ENCODE assay signal across 8 cellular contexts in genomic region chr3:138593488-138594149, GRCh38. TPM values are rescaled to one million over a fixed set of nuclear protein-coding genes. Genes with fewer than 3 reads are reported as not detected.
A peak's percentile ranks its signal among the peaks of the same experiment; 100 is the strongest.
DNase-seq lines count a peak whose midpoint lies in the region; ATAC-seq lines count a peak whose summit lies in the region.

No MANE protein-coding gene starts in this region.

- peak overlapping the region; percentile 87 for H3K4me3 Mint-ChIP-seq in activated T-helper 1 cell treated with anti-CD3 and anti-CD28 coated beads, Interleukin-12 subunit alpha, Interleukin-12 subunit beta, Interleukin-2, Interleukin-4 antibody, amounts not matched to agents 30 ng/mL and 10 ng/mL and 1 ng/mL, durations not matched to agents 14 hours and 24 hours and 36 hours
- peak overlapping the region; percentile 97 to 100 for H3K4me3 Mint-ChIP-seq in stimulated activated naive CD8-positive, alpha-beta T cell treated with anti-CD3 and anti-CD28 coated beads, Interleukin-15, amount 100 ng/mL, for 72 hours

- peaks cover 4% of the 10 kb centered on the region for H3K9me3 Mint-ChIP-seq in activated T-helper 1 cell treated with anti-CD3 and anti-CD28 coated beads, Interleukin-12 subunit alpha, Interleukin-12 subunit beta, Interleukin-2, Interleukin-4 antibody, amounts not matched to agents 30 ng/mL and 10 ng/mL and 1 ng/mL, durations not matched to agents 14 hours and 24 hours and 36 hours
- no peaks in the 10 kb centered on the region for H3K9me3 Mint-ChIP-seq in stimulated activated naive CD8-positive, alpha-beta T cell treated with anti-CD3 and anti-CD28 coated beads, Interleukin-15, amount 100 ng/mL, for 72 hours

- H3K36me3 Mint-ChIP-seq in activated T-helper 1 cell treated with anti-CD3 and anti-CD28 coated beads, Interleukin-12 subunit alpha, Interleukin-12 subunit beta, Interleukin-2, Interleukin-4 antibody, amounts not matched to agents 30 ng/mL and 10 ng/mL and 1 ng/mL, durations not matched to agents 14 hours and 24 hours and 36 hours (ENCODE audit: low read depth) = peaks cover 2% of the 10 kb centered on the region

- peak overlapping the region; percentile 80 for H3K4me3 ChIP-seq in iPS-18c (ENCODE audit: insufficient read depth, low read depth, low read length)

- intact Hi-C loops in activated T-helper 1 cell treated with anti-CD3 and anti-CD28 coated beads, Interleukin-12 subunit alpha, Interleukin-12 subunit beta, Interleukin-2, Interleukin-4 antibody, amounts not matched to agents 30 ng/mL and 10 ng/mL and 1 ng/mL, durations not matched to agents 14 hours and 24 hours and 36 hours (cut with micrococcal nuclease) = loop anchor here (1.0 to 10.0 kb wide), 13 partner anchors 15 to 749 kb away; partner anchors contain the start of genes ARMC8, DBR1, FAIM and MRPS22

- no peak overlapping the region for H3K27ac Mint-ChIP-seq in activated T-helper 1 cell treated with anti-CD3 and anti-CD28 coated beads, Interleukin-12 subunit alpha, Interleukin-12 subunit beta, Interleukin-2, Interleukin-4 antibody, amounts not matched to agents 30 ng/mL and 10 ng/mL and 1 ng/mL, durations not matched to agents 14 hours and 24 hours and 36 hours
- H3K27ac Mint-ChIP-seq in stimulated activated naive CD8-positive, alpha-beta T cell treated with anti-CD3 and anti-CD28 coated beads, Interleukin-15, amount 100 ng/mL, for 72 hours = peak overlapping the region; percentile 88 to 99

- H3K4me1 Mint-ChIP-seq in activated T-helper 1 cell treated with anti-CD3 and anti-CD28 coated beads, Interleukin-12 subunit alpha, Interleukin-12 subunit beta, Interleukin-2, Interleukin-4 antibody, amounts not matched to agents 30 ng/mL and 10 ng/mL and 1 ng/mL, durations not matched to agents 14 hours and 24 hours and 36 hours (ENCODE audit: low read depth) = peaks cover 11% of the 10 kb centered on the region
- peaks cover 10% of the 10 kb centered on the region for H3K4me1 Mint-ChIP-seq in stimulated activated naive CD8-positive, alpha-beta T cell treated with anti-CD3 and anti-CD28 coated beads, Interleukin-15, amount 100 ng/mL, for 72 hours

- H3K27me3 Mint-ChIP-seq in activated T-helper 1 cell treated with anti-CD3 and anti-CD28 coated beads, Interleukin-12 subunit alpha, Interleukin-12 subunit beta, Interleukin-2, Interleukin-4 antibody, amounts not matched to agents 30 ng/mL and 10 ng/mL and 1 ng/mL, durations not matched to agents 14 hours and 24 hours and 36 hours (ENCODE audit: insufficient read depth) = peaks cover 3% of the 10 kb centered on the region
- H3K27me3 Mint-ChIP-seq in stimulated activated naive CD8-positive, alpha-beta T cell treated with anti-CD3 and anti-CD28 coated beads, Interleukin-15, amount 100 ng/mL, for 72 hours = no peaks in the 10 kb centered on the region

- ATAC-seq in HG03354 (IDR thresholded peaks at IDR 0.05; ENCODE audit: poor library complexity, severe bottlenecking, unreplicated experiment) = peak; percentile 1
- ATAC-seq in stimulated activated naive CD8-positive, alpha-beta T cell treated with anti-CD3 and anti-CD28 coated beads, Interleukin-15, amount 100 ng/mL, for 72 hours = peak; percentile 0
- no peak for ATAC-seq in GM18517 (IDR thresholded peaks at IDR 0.05; ENCODE audit: unreplicated experiment)
- ATAC-seq in HG03442 (IDR thresholded peaks at IDR 0.05; ENCODE audit: unreplicated experiment) = no peak

- H3K9me3 ChIP-seq in iPS-18c (ENCODE audit: control insufficient read depth, insufficient read depth, low read length) = no peaks in the 10 kb centered on the region

- no peak for DNase-seq in activated T-helper 1 cell treated with anti-CD3 and anti-CD28 coated beads, Interleukin-12 subunit alpha, Interleukin-12 subunit beta, Interleukin-2, Interleukin-4 antibody, amounts not matched to agents 30 ng/mL and 10 ng/mL and 1 ng/mL, durations not matched to agents 14 hours and 24 hours and 36 hours (ENCODE audit: low spot score)
- DNase-seq in stimulated activated naive CD8-positive, alpha-beta T cell treated with anti-CD3 and anti-CD28 coated beads, Interleukin-15, amount 100 ng/mL, for 72 hours = no peak
- DNase-seq in central memory CD4-positive, alpha-beta T cell = no peak
- no peak for DNase-seq in GM19238 (ENCODE audit: insufficient read length, low spot score)

RNA-seq across cellular contexts. Expression of gene CEP70, which starts 0.4 kb away (rescaled TPM):
- 2.4 and 3.1 TPM in 2 replicates for total RNA-seq in activated T-helper 1 cell treated with anti-CD3 and anti-CD28 coated beads, Interleukin-12 subunit alpha, Interleukin-12 subunit beta, Interleukin-2, Interleukin-4 antibody, amounts not matched to agents 30 ng/mL and 10 ng/mL and 1 ng/mL, durations not matched to agents 14 hours and 24 hours and 36 hours

RNA-seq across cellular contexts. Expression of gene FAIM, which starts 15.0 kb away (rescaled TPM):
- 1.4 and 2.3 TPM in 2 replicates for total RNA-seq in activated T-helper 1 cell treated with anti-CD3 and anti-CD28 coated beads, Interleukin-12 subunit alpha, Interleukin-12 subunit beta, Interleukin-2, Interleukin-4 antibody, amounts not matched to agents 30 ng/mL and 10 ng/mL and 1 ng/mL, durations not matched to agents 14 hours and 24 hours and 36 hours

Comparison
In these comparisons a context has a peak if more than half of its experiments do, and no peak if none do; other contexts are left out.
1. ATAC-seq: peak in HG03354 (single experiment) and stimulated activated naive CD8-positive, alpha-beta T cell treated with anti-CD3 and anti-CD28 coated beads, Interleukin-15, amount 100 ng/mL, for 72 hours (single experiment); none in GM18517 (single experiment) and HG03442 (single experiment).